In the genomic region with DNA sequence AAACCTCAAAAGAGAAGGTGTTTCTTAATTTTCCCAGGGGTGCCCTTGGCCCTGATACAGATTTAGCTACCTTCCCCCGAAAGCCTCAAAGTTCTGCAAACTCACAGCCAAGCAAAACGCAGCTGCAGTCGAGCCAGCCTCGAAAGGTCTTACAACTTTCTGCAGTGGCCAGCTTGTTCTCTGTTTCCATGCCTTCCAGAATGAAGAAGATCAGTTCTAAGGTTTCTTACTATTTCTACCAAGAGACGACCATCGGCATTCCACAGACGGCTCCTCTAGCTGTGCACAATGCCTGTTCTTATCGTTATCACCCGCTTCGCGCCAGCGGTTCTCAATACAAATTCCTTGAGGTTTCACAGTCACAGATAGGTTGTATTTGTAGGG, we compare ENCODE assay signal across 10 cellular contexts. TPM values are rescaled to one million over a fixed set of nuclear protein-coding genes. Genes with fewer than 3 reads are reported as not detected.
DNase-seq lines count a peak whose midpoint lies in the region; ATAC-seq and TF ChIP-seq lines count a peak whose summit lies in the region.
"Had no signal": no experiment of that assay in that cellular context is flagged by ENCODE, and none has a peak within 500 bp of the region (broad histone marks: within the 10 kb centered on the region; RNA-seq: fewer than 3 reads in every experiment).

No MANE protein-coding gene starts in this region.

- H3K4me3 ChIP-seq in skin epidermis: no peak overlapping the region

- POLR2A ChIA-PET in WTC11 (lab: Charles Lee): interaction anchor here (0.9 kb wide), 1 partner anchor 47 kb away, joined by 4 read pairs; no protein-coding TSS in a partner anchor

- H3K27me3 Mint-ChIP-seq in activated T-cell treated with anti-CD3 and anti-CD28 coated beads, Interleukin-2, amount 50 U/mL, for 24 hours: no peaks in the 10 kb centered on the region
- no peaks in the 10 kb centered on the region; the same call in 1 of the 2 replicates for H3K27me3 Mint-ChIP-seq in WTC11 (ENCODE audit: low read depth)

- peaks cover 65% of the 10 kb centered on the region for H3K4me1 Mint-ChIP-seq in activated T-cell treated with anti-CD3 and anti-CD28 coated beads, Interleukin-2, amount 50 U/mL, for 24 hours (ENCODE audit: low read depth)
- H3K4me1 Mint-ChIP-seq in WTC11: peaks cover 13% of the 10 kb centered on the region

- H3K9me3 Mint-ChIP-seq in activated T-cell treated with anti-CD3 and anti-CD28 coated beads, Interleukin-2, amount 50 U/mL, for 24 hours: no peaks in the 10 kb centered on the region
- peaks cover 7% of the 10 kb centered on the region; the same call in 1 of the 2 replicates for H3K9me3 Mint-ChIP-seq in WTC11

- H3K4me3 Mint-ChIP-seq in activated T-cell treated with anti-CD3 and anti-CD28 coated beads, Interleukin-2, amount 50 U/mL, for 24 hours: peak overlapping the region; percentile 60
- H3K4me3 Mint-ChIP-seq in WTC11: no peak overlapping the region

- peak; percentile 13 for ATAC-seq in HG02885 (IDR thresholded peaks at IDR 0.05; ENCODE audit: poor library complexity, unreplicated experiment)
- no peak for ATAC-seq in WTC11

- no peak for DNase-seq in activated T-cell treated with anti-CD3 and anti-CD28 coated beads, Interleukin-2, amount 50 U/mL, for 24 hours
- DNase-seq in activated T-cell treated with anti-CD3 and anti-CD28 coated beads, Interleukin-2, amount 50 U/mL, for 48 hours: no peak
- DNase-seq in WTC11 (ENCODE audit: low spot score) (no peak), NK-92 (lab: John Stamatoyannopoulos, UW; ENCODE audit: unreplicated experiment) (no peak), NCI-H1092 treated with DMSO at 0.1 percent for 48 hours (lab: John Stamatoyannopoulos, UW) (no peak)
- no peak for DNase-seq in stimulated activated CD4-positive, alpha-beta T cell treated with anti-CD3 and anti-CD28 coated beads, Interleukin-4, amount 100 ng/mL, for 24 hours

- TF ChIP-seq CTCF in WTC11 (IDR thresholded peaks at IDR 0.05): no peak

- peak overlapping the region in 16 of 21 experiments; percentile 18 to 86 (median 58) for H3K27ac ChIP-seq in skin epidermis
- H3K27ac ChIP-seq: C4-2B had no signal

- no peaks in the 10 kb centered on the region for H3K36me3 Mint-ChIP-seq in activated T-cell treated with anti-CD3 and anti-CD28 coated beads, Interleukin-2, amount 50 U/mL, for 24 hours (ENCODE audit: low read depth)
- H3K36me3 Mint-ChIP-seq in WTC11: no peaks in the 10 kb centered on the region

- CTCF ChIA-PET in WTC11 (lab: Charles Lee): interaction anchor here (0.6 to 2.1 kb wide), 6 partner anchors 46 to 324 kb away, joined by 3 to 10 read pairs (median 3); no protein-coding TSS in a partner anchor

- peak overlapping the region; percentile 77 for H3K27ac Mint-ChIP-seq in activated T-cell treated with anti-CD3 and anti-CD28 coated beads, Interleukin-2, amount 50 U/mL, for 24 hours
- 0 out of 2 replicates have a peak overlapping the region, but pooled peaks have one; percentile 46 for H3K27ac Mint-ChIP-seq in WTC11

TF ChIP-seq in WTC11, 78 proteins besides CTCF, POLR2A, EP300 and RAD21 (continues in another document):
- no peak for TF ChIP-seq IRF2 (CRISPR knock-in tag; IDR thresholded peaks at IDR 0.05; ENCODE audit: borderline replicate concordance, low read depth)
- TF ChIP-seq MLX (CRISPR knock-in tag; IDR thresholded peaks at IDR 0.05): no peak
- no peak for TF ChIP-seq GABPB1 (CRISPR knock-in tag; IDR thresholded peaks at IDR 0.05)
- TF ChIP-seq ZNF416 (CRISPR knock-in tag; IDR thresholded peaks at IDR 0.05): no peak
- no peak for TF ChIP-seq ETV6 (CRISPR knock-in tag; IDR thresholded peaks at IDR 0.05)
- TF ChIP-seq, protein P1, sequence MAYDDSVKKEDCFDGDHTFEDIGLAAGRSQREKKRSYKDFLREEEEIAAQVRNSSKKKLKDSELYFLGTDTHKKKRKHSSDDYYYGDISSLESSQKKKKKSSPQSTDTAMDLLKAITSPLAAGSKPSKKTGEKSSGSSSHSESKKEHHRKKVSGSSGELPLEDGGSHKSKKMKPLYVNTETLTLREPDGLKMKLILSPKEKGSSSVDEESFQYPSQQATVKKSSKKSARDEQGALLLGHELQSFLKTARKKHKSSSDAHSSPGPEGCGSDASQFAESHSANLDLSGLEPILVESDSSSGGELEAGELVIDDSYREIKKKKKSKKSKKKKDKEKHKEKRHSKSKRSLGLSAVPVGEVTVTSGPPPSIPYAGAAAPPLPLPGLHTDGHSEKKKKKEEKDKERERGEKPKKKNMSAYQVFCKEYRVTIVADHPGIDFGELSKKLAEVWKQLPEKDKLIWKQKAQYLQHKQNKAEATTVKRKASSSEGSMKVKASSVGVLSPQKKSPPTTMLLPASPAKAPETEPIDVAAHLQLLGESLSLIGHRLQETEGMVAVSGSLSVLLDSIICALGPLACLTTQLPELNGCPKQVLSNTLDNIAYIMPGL (CRISPR knock-in tag; IDR thresholded peaks at IDR 0.05): no peak
- TF ChIP-seq, protein P2, sequence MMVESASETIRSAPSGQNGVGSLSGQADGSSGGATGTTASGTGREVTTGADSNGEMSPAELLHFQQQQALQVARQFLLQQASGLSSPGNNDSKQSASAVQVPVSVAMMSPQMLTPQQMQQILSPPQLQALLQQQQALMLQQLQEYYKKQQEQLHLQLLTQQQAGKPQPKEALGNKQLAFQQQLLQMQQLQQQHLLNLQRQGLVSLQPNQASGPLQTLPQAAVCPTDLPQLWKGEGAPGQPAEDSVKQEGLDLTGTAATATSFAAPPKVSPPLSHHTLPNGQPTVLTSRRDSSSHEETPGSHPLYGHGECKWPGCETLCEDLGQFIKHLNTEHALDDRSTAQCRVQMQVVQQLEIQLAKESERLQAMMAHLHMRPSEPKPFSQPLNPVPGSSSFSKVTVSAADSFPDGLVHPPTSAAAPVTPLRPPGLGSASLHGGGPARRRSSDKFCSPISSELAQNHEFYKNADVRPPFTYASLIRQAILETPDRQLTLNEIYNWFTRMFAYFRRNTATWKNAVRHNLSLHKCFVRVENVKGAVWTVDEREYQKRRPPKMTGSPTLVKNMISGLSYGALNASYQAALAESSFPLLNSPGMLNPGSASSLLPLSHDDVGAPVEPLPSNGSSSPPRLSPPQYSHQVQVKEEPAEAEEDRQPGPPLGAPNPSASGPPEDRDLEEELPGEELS (CRISPR knock-in tag; IDR thresholded peaks at IDR 0.05): no peak
- no peak for TF ChIP-seq ZNF423 (CRISPR knock-in tag; IDR thresholded peaks at IDR 0.05)
- TF ChIP-seq ZNF425 (CRISPR knock-in tag; conservative IDR thresholded peaks at IDR 0.05): no peak
- TF ChIP-seq FOXP1 (CRISPR knock-in tag; IDR thresholded peaks at IDR 0.05; ENCODE audit: borderline replicate concordance): no peak
- TF ChIP-seq ZBTB21 (CRISPR knock-in tag; IDR thresholded peaks at IDR 0.05; ENCODE audit: borderline replicate concordance): no peak
- TF ChIP-seq ZNF232 (CRISPR knock-in tag; IDR thresholded peaks at IDR 0.05): no peak
- no peak for TF ChIP-seq ZNF671 (CRISPR knock-in tag; IDR thresholded peaks at IDR 0.05)
- no peak for TF ChIP-seq ZNF138 (CRISPR knock-in tag; conservative IDR thresholded peaks at IDR 0.05)
- no peak for TF ChIP-seq NR3C1 (CRISPR knock-in tag; conservative IDR thresholded peaks at IDR 0.05; ENCODE audit: low read depth)
- TF ChIP-seq ESRRA (CRISPR knock-in tag; IDR thresholded peaks at IDR 0.05; ENCODE audit: borderline replicate concordance): no peak
- no peak for TF ChIP-seq E2F5 (CRISPR knock-in tag; IDR thresholded peaks at IDR 0.05)
- TF ChIP-seq MYBL2 (CRISPR knock-in tag; IDR thresholded peaks at IDR 0.05): no peak
- no peak for TF ChIP-seq FOXK1 (CRISPR knock-in tag; IDR thresholded peaks at IDR 0.05)

RNA-seq across cellular contexts. Expression of gene CCR6, which starts 28.5 kb away (rescaled TPM):
- total RNA-seq in WTC11 (2021): not detected in 3 replicates
- total RNA-seq: endothelial cell of umbilical vein had no signal
